Comparison of ENCODE assay signal across 1 cellular context in genomic region chr2:226378733-226379132, GRCh38.
TF ChIP-seq lines count a peak whose summit lies in the region.

No MANE protein-coding gene starts in this region.

TF ChIP-seq in IMR-90, 13 proteins besides CTCF, POLR2A, EP300 and RAD21 (continued from another document):
- TF ChIP-seq USF2 (IDR thresholded peaks at IDR 0.05; ENCODE audit: low read depth, low read length) = no peak
- TF ChIP-seq RCOR1 (IDR thresholded peaks at IDR 0.05; ENCODE audit: insufficient replicate concordance, low read length) = no peak
- TF ChIP-seq SMC3 (IDR thresholded peaks at IDR 0.05; ENCODE audit: low read depth, low read length) = no peak
- TF ChIP-seq MAFK (IDR thresholded peaks at IDR 0.05; ENCODE audit: low read depth, low read length) = no peak
- no peak for TF ChIP-seq FOS (IDR thresholded peaks at IDR 0.05; ENCODE audit: low read depth, low read length)
- TF ChIP-seq BHLHE40 (IDR thresholded peaks at IDR 0.05; ENCODE audit: low read depth, low read length) = no peak
- TF ChIP-seq MXI1 (IDR thresholded peaks at IDR 0.05; ENCODE audit: borderline replicate concordance, low read depth, low read length) = no peak
- no peak for TF ChIP-seq RFX5 (IDR thresholded peaks at IDR 0.05; ENCODE audit: low read depth, low read length)
- TF ChIP-seq MAZ (IDR thresholded peaks at IDR 0.05; ENCODE audit: borderline replicate concordance, low read depth, low read length) = no peak
- TF ChIP-seq CHD1 (IDR thresholded peaks at IDR 0.05; ENCODE audit: low read depth, low read length) = no peak
